ENCODE assay signal across 8 cellular contexts in the genomic region with DNA sequence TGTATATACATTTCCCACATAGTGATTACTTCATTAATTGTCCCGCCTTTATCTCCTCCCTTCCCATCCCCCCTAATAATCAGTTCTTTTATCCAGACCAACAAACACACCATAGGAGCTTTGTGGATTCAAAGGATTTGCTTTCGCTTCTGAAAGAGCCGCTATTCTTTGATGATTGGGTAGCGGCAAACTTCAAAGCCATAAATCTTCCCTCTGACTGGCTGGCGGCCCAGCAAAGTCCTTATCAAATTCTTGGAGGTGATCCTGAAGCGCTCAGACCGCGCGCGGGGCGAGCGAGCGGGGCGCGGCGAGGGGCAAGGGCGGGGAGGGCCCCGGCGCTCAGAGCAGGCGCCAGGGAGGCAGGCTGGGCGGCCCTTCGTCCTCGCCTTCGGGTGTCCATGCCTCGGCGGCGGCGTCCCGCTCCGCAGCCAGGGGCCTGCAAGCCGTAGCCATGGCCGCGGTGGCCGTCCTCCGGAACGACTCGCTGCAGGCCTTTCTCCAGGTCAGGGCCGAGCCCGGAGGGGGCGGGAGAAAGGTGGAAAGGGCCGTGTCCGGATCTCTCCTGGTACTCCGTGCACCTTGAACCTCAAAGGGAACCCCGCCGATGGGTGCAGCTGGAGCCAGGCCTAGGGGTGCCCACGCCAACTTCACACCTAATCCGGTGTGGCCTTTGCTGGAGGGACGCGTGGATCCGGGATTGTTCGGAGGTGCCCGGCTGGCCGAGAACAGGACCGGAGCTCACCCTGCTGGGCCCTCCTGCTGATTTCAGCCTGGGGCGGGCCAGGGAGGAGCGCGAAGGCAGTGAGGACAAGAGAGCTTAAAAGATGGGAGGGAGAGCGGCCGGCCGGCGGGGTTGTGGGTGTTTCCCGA. TPM values are rescaled to one million over a fixed set of nuclear protein-coding genes. Genes with fewer than 3 reads are reported as not detected.
DNase-seq lines count a peak whose midpoint lies in the region; ATAC-seq lines count a peak whose summit lies in the region.

A gene (plus strand): TSS at position 276 of the 870 bp plus-strand sequence. CDS start 176 bp downstream, at position 452.

- peaks cover 68% of the 10 kb centered on the region for H3K27me3 Mint-ChIP-seq in activated T-helper 2 cell treated with anti-CD3 and anti-CD28 coated beads, Interferon-gamma antibody, Interleukin-2, Interleukin-4, amounts not matched to agents 10 μg/mL and 5 μg/mL and 100 μg/mL, durations not matched to agents 14 hours and 24 hours and 36 hours (ENCODE audit: low read depth)

- intact Hi-C loops in activated T-helper 2 cell treated with anti-CD3 and anti-CD28 coated beads, Interferon-gamma antibody, Interleukin-2, Interleukin-4, amounts not matched to agents 10 μg/mL and 5 μg/mL and 100 μg/mL, durations not matched to agents 14 hours and 24 hours and 36 hours (cut with micrococcal nuclease) = loop anchor here (1.0 to 10.0 kb wide), 4 partner anchors 56 to 478 kb away; a partner anchor contains a TSS

- peak within 1 kb of the TSS; percentile 76 for H3K4me3 Mint-ChIP-seq in activated T-helper 2 cell treated with anti-CD3 and anti-CD28 coated beads, Interferon-gamma antibody, Interleukin-2, Interleukin-4, amounts not matched to agents 10 μg/mL and 5 μg/mL and 100 μg/mL, durations not matched to agents 14 hours and 24 hours and 36 hours (ENCODE audit: low read depth)

- peaks cover 26% of the 10 kb centered on the region for H3K4me1 Mint-ChIP-seq in activated T-helper 2 cell treated with anti-CD3 and anti-CD28 coated beads, Interferon-gamma antibody, Interleukin-2, Interleukin-4, amounts not matched to agents 10 μg/mL and 5 μg/mL and 100 μg/mL, durations not matched to agents 14 hours and 24 hours and 36 hours (ENCODE audit: low read depth)

- H3K9me3 Mint-ChIP-seq in activated T-helper 2 cell treated with anti-CD3 and anti-CD28 coated beads, Interferon-gamma antibody, Interleukin-2, Interleukin-4, amounts not matched to agents 10 μg/mL and 5 μg/mL and 100 μg/mL, durations not matched to agents 14 hours and 24 hours and 36 hours = no peaks in the 10 kb centered on the region

- no peak within 1 kb of the TSS for H3K27ac Mint-ChIP-seq in activated T-helper 2 cell treated with anti-CD3 and anti-CD28 coated beads, Interferon-gamma antibody, Interleukin-2, Interleukin-4, amounts not matched to agents 10 μg/mL and 5 μg/mL and 100 μg/mL, durations not matched to agents 14 hours and 24 hours and 36 hours

- no peak for DNase-seq in activated CD4-positive, CD25-positive, alpha-beta regulatory T cell (lab: John Stamatoyannopoulos, UW)
- DNase-seq in NCI-H345 (lab: John Stamatoyannopoulos, UW) = peak; percentile 58
- DNase-seq in activated T-helper 2 cell treated with anti-CD3 and anti-CD28 coated beads, Interferon-gamma antibody, Interleukin-2, Interleukin-4, amounts not matched to agents 10 μg/mL and 5 μg/mL and 100 μg/mL, durations not matched to agents 14 hours and 24 hours and 36 hours (ENCODE audit: low spot score) = peak; percentile 40
- DNase-seq in globus pallidus (ENCODE audit: low spot score) = peak; percentile 7
- DNase-seq in non-pigmented ciliary epithelial cell (ENCODE audit: low read depth) = peak; percentile 6

- ATAC-seq in activated CD4-positive, CD25-positive, alpha-beta regulatory T cell treated with anti-CD3 and anti-CD28 coated beads, Interleukin-2, amount 50 U/mL, for 24 hours = peak; percentile 34 to 43
- ATAC-seq in HG03095 (IDR thresholded peaks at IDR 0.05; ENCODE audit: unreplicated experiment) = no peak
- no peak for ATAC-seq in HG02623 (IDR thresholded peaks at IDR 0.05; ENCODE audit: unreplicated experiment)

- no peaks in the 10 kb centered on the region for H3K36me3 Mint-ChIP-seq in activated T-helper 2 cell treated with anti-CD3 and anti-CD28 coated beads, Interferon-gamma antibody, Interleukin-2, Interleukin-4, amounts not matched to agents 10 μg/mL and 5 μg/mL and 100 μg/mL, durations not matched to agents 14 hours and 24 hours and 36 hours (ENCODE audit: low read depth)

RNA-seq across cellular contexts. Expression of the gene that starts here (rescaled TPM):
- total RNA-seq in activated T-helper 2 cell treated with anti-CD3 and anti-CD28 coated beads, Interferon-gamma antibody, Interleukin-2, Interleukin-4, amounts not matched to agents 10 μg/mL and 5 μg/mL and 100 μg/mL, durations not matched to agents 14 hours and 24 hours and 36 hours = 0.30 and 0.32 TPM in 2 replicates

Comparison
In these comparisons a context has a peak if more than half of its experiments do, and no peak if none do; other contexts are left out.
1. Peak in DNase-seq in activated T-helper 2 cell treated with anti-CD3 and anti-CD28 coated beads, Interferon-gamma antibody, Interleukin-2, Interleukin-4, amounts not matched to agents 10 μg/mL and 5 μg/mL and 100 μg/mL, durations not matched to agents 14 hours and 24 hours and 36 hours; RNA of the gene not detected or under 1 TPM.
2. ATAC-seq: peak in activated CD4-positive, CD25-positive, alpha-beta regulatory T cell treated with anti-CD3 and anti-CD28 coated beads, Interleukin-2, amount 50 U/mL, for 24 hours (2 of 2); none in HG03095 (single experiment) and HG02623 (single experiment).
3. DNase-seq: peak in NCI-H345 (single experiment), globus pallidus (single experiment) and non-pigmented ciliary epithelial cell (single experiment); none in activated CD4-positive, CD25-positive, alpha-beta regulatory T cell (0 of 4).